In genomic region chr12:121472150-121472905, GRCh38 we compare ENCODE assay signal across 14 cellular contexts.
"Had no signal": no experiment of that assay in that cellular context is flagged by ENCODE, and none has a peak within 500 bp of the region (broad histone marks: within the 10 kb centered on the region; RNA-seq: fewer than 3 reads in every experiment).

No MANE protein-coding gene starts in this region.

- H3K4me3 ChIP-seq: esophagus squamous epithelium, smooth muscle cell, stomach had no signal

- DNase-seq: activated CD4-positive, alpha-beta T cell treated with anti-CD3 and anti-CD28 coated beads for 36 hours; activated CD4-positive, alpha-beta T cell treated with anti-CD3 and anti-CD28 coated beads, Interleukin-2, amount 50 U/mL, for 48 hours; activated gamma-delta T cell; dermis blood vessel endothelial cell; effector memory CD8-positive, alpha-beta T cell; esophagus squamous epithelium; mesendoderm; stimulated activated CD4-positive, alpha-beta T cell treated with anti-CD3 and anti-CD28 coated beads, Interleukin-4, amount 100 ng/mL, for 1 hour; stomach had no signal

- H3K9me3 ChIP-seq: esophagus squamous epithelium, stomach had no signal

- H3K27ac ChIP-seq: esophagus squamous epithelium, stomach had no signal

- H3K4me2 ChIP-seq: smooth muscle cell had no signal

- ATAC-seq: activated CD4-positive, alpha-beta T cell treated with anti-CD3 and anti-CD28 coated beads for 36 hours; activated naive CD4-positive, alpha-beta T cell treated with anti-CD3 and anti-CD28 coated beads, Interleukin-2, amount 50 U/mL, for 72 hours; effector memory CD8-positive, alpha-beta T cell; naive thymus-derived CD8-positive, alpha-beta T cell; sciatic nerve; WTC11 had no signal

- H3K36me3 ChIP-seq: esophagus squamous epithelium, stomach had no signal

- H3K27me3 ChIP-seq: esophagus squamous epithelium, stomach had no signal
